In the genomic region with DNA sequence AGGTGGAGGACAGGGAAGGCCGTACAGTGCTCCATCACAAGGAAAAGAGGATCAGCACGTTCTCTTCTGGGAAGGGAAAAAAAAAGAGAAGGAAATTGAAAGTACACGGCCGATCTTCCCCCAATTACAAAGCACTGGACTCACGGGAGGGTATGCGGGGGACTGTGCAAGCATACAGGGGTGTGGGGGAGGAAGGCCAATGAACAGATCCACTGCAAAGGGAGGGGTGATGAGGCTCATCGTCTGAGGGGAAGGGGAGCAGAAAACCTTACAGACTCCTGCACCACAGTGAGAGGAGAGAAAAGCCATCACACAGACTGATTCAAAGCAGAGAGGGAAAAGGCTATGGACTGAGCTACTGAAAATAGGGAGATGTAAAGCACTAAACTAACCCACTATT, we compare ENCODE assay signal across 8 cellular contexts. TPM values are rescaled to one million over a fixed set of nuclear protein-coding genes. Genes with fewer than 3 reads are reported as not detected.
DNase-seq lines count a peak whose midpoint lies in the region; ATAC-seq and TF ChIP-seq lines count a peak whose summit lies in the region.

No MANE protein-coding gene starts in this region.

- H3K27me3 ChIP-seq in tibial artery, result no peaks in the 10 kb centered on the region

- no peak for DNase-seq in activated T-cell treated with anti-CD3 and anti-CD28 coated beads, Interleukin-2, amount 50 U/mL, for 72 hours
- no peak for DNase-seq in activated T-cell treated with anti-CD3 and anti-CD28 coated beads, Interleukin-2, amount 50 U/mL, for 48 hours
- DNase-seq in activated naive CD8-positive, alpha-beta T cell treated with anti-CD3 and anti-CD28 coated beads, Interleukin-2, amount 10 ng/mL, durations not matched to agents 7 days and 5 days, result no peak
- DNase-seq in left kidney (ENCODE audit: low read depth, low spot score), result peak; percentile 20
- DNase-seq in tibial artery, result no peak
- DNase-seq in activated CD4-positive, CD25-positive, alpha-beta regulatory T cell (lab: John Stamatoyannopoulos, UW), result no peak
- no peak for DNase-seq in anterior cingulate cortex (lab: John Stamatoyannopoulos, UW)

- H3K9me3 ChIP-seq in tibial artery, result no peaks in the 10 kb centered on the region

- H3K4me1 Mint-ChIP-seq in activated T-cell treated with anti-CD3 and anti-CD28 coated beads, Interleukin-2, amount 50 U/mL, for 72 hours (ENCODE audit: low read depth), result peaks cover 32% of the 10 kb centered on the region
- H3K4me1 Mint-ChIP-seq in activated naive CD8-positive, alpha-beta T cell treated with anti-CD3 and anti-CD28 coated beads, Interleukin-2, amount 10 ng/mL, durations not matched to agents 7 days and 5 days, result peaks cover 39% of the 10 kb centered on the region

- peaks cover 0 to 13% (median 0%) of the 10 kb centered on the region in 3 donors for H3K36me3 ChIP-seq in tibial artery

- no peaks in the 10 kb centered on the region for H3K9me3 Mint-ChIP-seq in activated T-cell treated with anti-CD3 and anti-CD28 coated beads, Interleukin-2, amount 50 U/mL, for 72 hours
- H3K9me3 Mint-ChIP-seq in activated naive CD8-positive, alpha-beta T cell treated with anti-CD3 and anti-CD28 coated beads, Interleukin-2, amount 10 ng/mL, durations not matched to agents 7 days and 5 days, result no peaks in the 10 kb centered on the region

- H3K4me3 Mint-ChIP-seq in activated T-cell treated with anti-CD3 and anti-CD28 coated beads, Interleukin-2, amount 50 U/mL, for 72 hours, result peak overlapping the region; percentile 89 to 92
- H3K4me3 Mint-ChIP-seq in activated naive CD8-positive, alpha-beta T cell treated with anti-CD3 and anti-CD28 coated beads, Interleukin-2, amount 10 ng/mL, durations not matched to agents 7 days and 5 days, result peak overlapping the region; percentile 93

- peak overlapping the region; percentile 72 to 81 for H3K4me3 ChIP-seq in tibial artery

- peak overlapping the region; percentile 86 for H3K27ac Mint-ChIP-seq in activated T-cell treated with anti-CD3 and anti-CD28 coated beads, Interleukin-2, amount 50 U/mL, for 72 hours
- H3K27ac Mint-ChIP-seq in activated naive CD8-positive, alpha-beta T cell treated with anti-CD3 and anti-CD28 coated beads, Interleukin-2, amount 10 ng/mL, durations not matched to agents 7 days and 5 days, result peak overlapping the region; percentile 89

- ATAC-seq in activated T-cell treated with anti-CD3 and anti-CD28 coated beads, Interleukin-2, amount 50 U/mL, for 72 hours (replicated peaks in 1 of 2), result no peak
- ATAC-seq in activated naive CD8-positive, alpha-beta T cell treated with anti-CD3 and anti-CD28 coated beads, Interleukin-2, amount 10 ng/mL, durations not matched to agents 7 days and 5 days (ENCODE audit: low read depth), result no peak
- no peak for ATAC-seq in GM21423 (IDR thresholded peaks at IDR 0.05; ENCODE audit: unreplicated experiment)

- H3K4me1 ChIP-seq in tibial artery, result peaks cover 0 to 24% (median 11%) of the 10 kb centered on the region in 4 donors

- H3K36me3 Mint-ChIP-seq in activated T-cell treated with anti-CD3 and anti-CD28 coated beads, Interleukin-2, amount 50 U/mL, for 72 hours (ENCODE audit: insufficient read depth in 2 of 2), result peaks cover 10 to 14% of the 10 kb centered on the region in 2 donors
- peaks cover 39% of the 10 kb centered on the region for H3K36me3 Mint-ChIP-seq in activated naive CD8-positive, alpha-beta T cell treated with anti-CD3 and anti-CD28 coated beads, Interleukin-2, amount 10 ng/mL, durations not matched to agents 7 days and 5 days

- peak overlapping the region; percentile 90 to 91 for H3K27ac ChIP-seq in tibial artery

- peaks cover 8% of the 10 kb centered on the region for H3K27me3 Mint-ChIP-seq in activated T-cell treated with anti-CD3 and anti-CD28 coated beads, Interleukin-2, amount 50 U/mL, for 72 hours (ENCODE audit: low read depth)
- H3K27me3 Mint-ChIP-seq in activated naive CD8-positive, alpha-beta T cell treated with anti-CD3 and anti-CD28 coated beads, Interleukin-2, amount 10 ng/mL, durations not matched to agents 7 days and 5 days, result no peaks in the 10 kb centered on the region

- TF ChIP-seq CTCF in tibial artery (IDR thresholded peaks at IDR 0.05), result no peak

- intact Hi-C loops in tibial artery (cut with DNase I; ENCODE audit: low total_unique reads), result loop anchor here (10.0 kb wide), 1 partner anchor 455 kb away; a partner anchor contains a TSS

- POLR2A ChIA-PET in activated naive CD8-positive, alpha-beta T cell treated with anti-CD3 and anti-CD28 coated beads, Interleukin-2, amount 10 ng/mL, durations not matched to agents 7 days and 5 days (lab: Charles Lee), result interaction anchor here (0.7 to 1.6 kb wide), 3 partner anchors 24 to 416 kb away, joined by 3 to 8 read pairs (median 3); no protein-coding TSS in a partner anchor

RNA-seq across cellular contexts. Expression of a gene that starts 1.1 kb away (rescaled TPM):
- 10 to 100 TPM; 82.7 to 84.9 TPM for total RNA-seq in activated T-cell treated with anti-CD3 and anti-CD28 coated beads, Interleukin-2, amount 50 U/mL, for 72 hours
- total RNA-seq in activated naive CD8-positive, alpha-beta T cell treated with anti-CD3 and anti-CD28 coated beads, Interleukin-2, amount 10 ng/mL, durations not matched to agents 7 days and 5 days, result 10 to 100 TPM; 53.5 to 54.5 TPM

RNA-seq across cellular contexts. Expression of a gene that starts 9.7 kb away (rescaled TPM):
- total RNA-seq in activated T-cell treated with anti-CD3 and anti-CD28 coated beads, Interleukin-2, amount 50 U/mL, for 72 hours, result 100 to 1,000 TPM; 173 to 205 TPM
- total RNA-seq in activated naive CD8-positive, alpha-beta T cell treated with anti-CD3 and anti-CD28 coated beads, Interleukin-2, amount 10 ng/mL, durations not matched to agents 7 days and 5 days, result 100 to 1,000 TPM; 152 TPM

RNA-seq across cellular contexts. Expression of a gene that starts 19.6 kb away (rescaled TPM):
- 1 to 10 TPM; 6.4 to 9.5 TPM for total RNA-seq in activated T-cell treated with anti-CD3 and anti-CD28 coated beads, Interleukin-2, amount 50 U/mL, for 72 hours
- 10 to 100 TPM; 14.1 to 14.6 TPM for total RNA-seq in activated naive CD8-positive, alpha-beta T cell treated with anti-CD3 and anti-CD28 coated beads, Interleukin-2, amount 10 ng/mL, durations not matched to agents 7 days and 5 days

RNA-seq across cellular contexts. Expression of a gene that starts 29.6 kb away (rescaled TPM):
- 1 to 10 TPM in 1 of 2 donors, under 1 TPM in 1; 0.67 to 2.0 TPM for total RNA-seq in activated T-cell treated with anti-CD3 and anti-CD28 coated beads, Interleukin-2, amount 50 U/mL, for 72 hours
- total RNA-seq in activated naive CD8-positive, alpha-beta T cell treated with anti-CD3 and anti-CD28 coated beads, Interleukin-2, amount 10 ng/mL, durations not matched to agents 7 days and 5 days, result under 1 TPM; 0.37 to 1.00 TPM
